ENCODE assay signal across 10 cellular contexts in genomic region chr6:25147191-25147590, GRCh38.
DNase-seq lines count a peak whose midpoint lies in the region; ATAC-seq and TF ChIP-seq lines count a peak whose summit lies in the region.
"Had no signal": no experiment of that assay in that cellular context is flagged by ENCODE, and none has a peak within 500 bp of the region (broad histone marks: within the 10 kb centered on the region; RNA-seq: fewer than 3 reads in every experiment).

No MANE protein-coding gene starts in this region.

- CTCF ChIA-PET in GM10248 (lab: Yijun Ruan, JAX) = interaction anchor here (0.9 to 1.9 kb wide), 4 partner anchors 18 to 879 kb away, joined by 3 to 4 read pairs (median 3); no protein-coding TSS in a partner anchor

- no peak for TF ChIP-seq CTCF in GM10248 (IDR thresholded peaks at IDR 0.05; ENCODE audit: control extremely low read depth, extremely low read depth, low read depth, missing control alignments)

- DNase-seq in GM10248 (ENCODE audit: extremely low spot score) = peak; percentile 27
- peak; percentile 58 for DNase-seq in NOMO-1 treated with dmso at 0.1 percent for 144 hours (lab: John Stamatoyannopoulos, UW; ENCODE audit: unreplicated experiment)
- DNase-seq in medulla oblongata (ENCODE audit: extremely low spot score) = no peak
- DNase-seq in ecto neural progenitor cell (ENCODE audit: low spot score) = no peak
- DNase-seq in activated CD4-positive, alpha-beta T cell treated with anti-CD3 and anti-CD28 coated beads, Interleukin-2, amount 50 U/mL, for 48 hours = no peak
- DNase-seq: CD8-positive, alpha-beta memory T cell; NCI-H774 had no signal

- peak; percentile 99 for ATAC-seq in GM19372 (IDR thresholded peaks at IDR 0.05; ENCODE audit: low read depth, unreplicated experiment)
- peak; percentile 97 for ATAC-seq in HG03025 (IDR thresholded peaks at IDR 0.05; ENCODE audit: low FRiP score, unreplicated experiment)
- ATAC-seq in SK-N-SH treated with all-trans-retinoic acid at 6 μM for 48 hours = no peak

- POLR2A ChIA-PET in GM10248 (lab: Yijun Ruan, JAX) = no interaction called here

TF ChIP-seq in SK-N-SH treated with all-trans-retinoic acid at 6 μM for 48 hours, 23 proteins besides CTCF, POLR2A, EP300 and RAD21:
- no peak for TF ChIP-seq ZFP30 (CRISPR knock-in tag; IDR thresholded peaks at IDR 0.05)
- no peak for TF ChIP-seq ZNF565 (CRISPR knock-in tag; conservative IDR thresholded peaks at IDR 0.05; ENCODE audit: low read depth)
- no peak for TF ChIP-seq CSDC2 (CRISPR knock-in tag; IDR thresholded peaks at IDR 0.05)
- no peak for TF ChIP-seq ZNF8 (CRISPR knock-in tag; IDR thresholded peaks at IDR 0.05)
- no peak for TF ChIP-seq ZNF70 (CRISPR knock-in tag; IDR thresholded peaks at IDR 0.05)
- TF ChIP-seq ZFP3 (CRISPR knock-in tag; IDR thresholded peaks at IDR 0.05) = no peak
- TF ChIP-seq OSR1 (CRISPR knock-in tag; IDR thresholded peaks at IDR 0.05) = no peak
- TF ChIP-seq SNAI2 (CRISPR knock-in tag; IDR thresholded peaks at IDR 0.05) = no peak
- TF ChIP-seq ZC3H10 (CRISPR knock-in tag; IDR thresholded peaks at IDR 0.05) = no peak
- no peak for TF ChIP-seq TCF4 (CRISPR knock-in tag; IDR thresholded peaks at IDR 0.05; ENCODE audit: borderline replicate concordance)
- no peak for TF ChIP-seq ISL1 (CRISPR knock-in tag; IDR thresholded peaks at IDR 0.05)
TF ChIP-seq in SK-N-SH treated with all-trans-retinoic acid at 6 μM for 48 hours: peak in this region for 0.

Comparison
In these comparisons a context has a peak if more than half of its experiments do, and no peak if none do; other contexts are left out.
1. DNase-seq: peak in GM10248 (single experiment) and NOMO-1 treated with dmso at 0.1 percent for 144 hours (single experiment); none in medulla oblongata (single experiment), ecto neural progenitor cell (single experiment) and activated CD4-positive, alpha-beta T cell treated with anti-CD3 and anti-CD28 coated beads, Interleukin-2, amount 50 U/mL, for 48 hours (0 of 2).